ENCODE assay signal across 17 cellular contexts in genomic region chr16:57386381-57386951, GRCh38. TPM values are rescaled to one million over a fixed set of nuclear protein-coding genes. Genes with fewer than 3 reads are reported as not detected.
DNase-seq lines count a peak whose midpoint lies in the region; ATAC-seq, FAIRE-seq and TF ChIP-seq lines count a peak whose summit lies in the region.
"Had no signal": no experiment of that assay in that cellular context is flagged by ENCODE, and none has a peak within 500 bp of the region (broad histone marks: within the 10 kb centered on the region; RNA-seq: fewer than 3 reads in every experiment).

No MANE protein-coding gene starts in this region.

- no peak overlapping the region for H3K4me3 Mint-ChIP-seq in astrocyte (ENCODE audit: unreplicated experiment)
- H3K4me3 Mint-ChIP-seq: activated T-cell treated with anti-CD3 and anti-CD28 coated beads, Interleukin-2, amount 50 U/mL, for 72 hours; T-helper 17 cell had no signal

- H3K4me1 Mint-ChIP-seq in astrocyte (ENCODE audit: low read depth, unreplicated experiment), result peaks cover 11% of the 10 kb centered on the region

- WGBS in stomach, 5 donors, result 72 to 87% (median 85%) methylated on average over 5 of the region's 5 CpGs

- no peak for TF ChIP-seq POLR2A in stomach (IDR thresholded peaks at IDR 0.05)

- H3K36me3 Mint-ChIP-seq in astrocyte (ENCODE audit: low read depth, unreplicated experiment), result no peaks in the 10 kb centered on the region

- H3K4me3 ChIP-seq in astrocyte (ENCODE audit: insufficient read depth, low read depth, low read length), result no peak overlapping the region
- H3K4me3 ChIP-seq in left lung, result no peak overlapping the region
- H3K4me3 ChIP-seq in stomach, result no peak overlapping the region
- H3K4me3 ChIP-seq in Karpas-422 (ENCODE audit: low read length), result no peak overlapping the region
- H3K4me3 ChIP-seq: body of pancreas, pancreas had no signal

- H3K9ac ChIP-seq in astrocyte (ENCODE audit: low read length) (no peak overlapping the region), Karpas-422 (ENCODE audit: low read length) (no peak overlapping the region)

- no peak for TF ChIP-seq EP300 in stomach (IDR thresholded peaks at IDR 0.05)

- H3K9me2 ChIP-seq in Karpas-422 (replicated peaks; ENCODE audit: insufficient read depth, low read length), result no peaks in the 10 kb centered on the region

- peaks cover 3% of the 10 kb centered on the region for H3K9me3 Mint-ChIP-seq in astrocyte (ENCODE audit: unreplicated experiment)
- H3K9me3 Mint-ChIP-seq: activated T-cell treated with anti-CD3 and anti-CD28 coated beads, Interleukin-2, amount 50 U/mL, for 72 hours had no signal

- no peak overlapping the region for H2AFZ ChIP-seq in astrocyte (ENCODE audit: low read depth, low read length)
- H2AFZ ChIP-seq in Karpas-422 (ENCODE audit: low read length), result no peak overlapping the region

- H3K4me2 ChIP-seq in astrocyte (ENCODE audit: low read length) (peak overlapping the region; percentile 32), Karpas-422 (ENCODE audit: low read depth, low read length, poor library complexity, severe bottlenecking) (no peak overlapping the region)

- peaks cover 12% of the 10 kb centered on the region for H3K27me3 Mint-ChIP-seq in astrocyte (ENCODE audit: low read depth, unreplicated experiment)

- H3K27me3 ChIP-seq in astrocyte (ENCODE audit: insufficient read depth, low read length), result peaks cover 9% of the 10 kb centered on the region
- H3K27me3 ChIP-seq in left lung, result no peaks in the 10 kb centered on the region
- no peaks in the 10 kb centered on the region for H3K27me3 ChIP-seq in stomach
- H3K27me3 ChIP-seq in Karpas-422 (ENCODE audit: low read length), result peaks cover 7% of the 10 kb centered on the region; the same call in 1 of the 2 replicates
- H3K27me3 ChIP-seq: body of pancreas, pancreas had no signal

- no peaks in the 10 kb centered on the region for H3K4me1 ChIP-seq in astrocyte (ENCODE audit: insufficient read depth, low read length)
- H3K4me1 ChIP-seq in left lung, result peaks cover 5 to 18% of the 10 kb centered on the region in 2 donors
- H3K4me1 ChIP-seq in stomach, result peaks cover 5 to 32% (median 25%) of the 10 kb centered on the region in 4 donors
- peaks cover 12% of the 10 kb centered on the region for H3K4me1 ChIP-seq in Karpas-422 (ENCODE audit: low read length)
- H3K4me1 ChIP-seq: pancreas had no signal

- H3K27ac ChIP-seq in astrocyte (ENCODE audit: low read depth, low read length), result no peak overlapping the region
- no peak overlapping the region for H3K27ac ChIP-seq in left lung
- no peak overlapping the region for H3K27ac ChIP-seq in stomach
- no peak overlapping the region for H3K27ac ChIP-seq in Karpas-422 (ENCODE audit: low read length)
- H3K27ac ChIP-seq: body of pancreas, pancreas had no signal

- no peaks in the 10 kb centered on the region for H3K79me2 ChIP-seq in astrocyte (ENCODE audit: insufficient read depth, low read length)
- H3K79me2 ChIP-seq in Karpas-422 (ENCODE audit: low read length), result no peaks in the 10 kb centered on the region

- ATAC-seq in left lung, result peak; percentile 11
- ATAC-seq: activated T-cell treated with anti-CD3 and anti-CD28 coated beads, Interleukin-2, amount 50 U/mL, for 72 hours; body of pancreas; T-helper 17 cell had no signal

- peak overlapping the region; percentile 72 for H3K27ac Mint-ChIP-seq in astrocyte (ENCODE audit: unreplicated experiment)
- H3K27ac Mint-ChIP-seq: activated T-cell treated with anti-CD3 and anti-CD28 coated beads, Interleukin-2, amount 50 U/mL, for 72 hours had no signal

- FAIRE-seq in A204.1 (lab: Jason Lieb, UNC) (peak; percentile 97), astrocyte (lab: Jason Lieb, UNC) (no peak)
- FAIRE-seq: pancreas, urothelium cell line had no signal

- H3K9me3 ChIP-seq in astrocyte (ENCODE audit: insufficient read depth, low read depth, low read length) (no peaks in the 10 kb centered on the region), left lung (no peaks in the 10 kb centered on the region), stomach (no peaks in the 10 kb centered on the region), Karpas-422 (ENCODE audit: low read length) (no peaks in the 10 kb centered on the region)
- H3K9me3 ChIP-seq: body of pancreas, pancreas had no signal

- no peaks in the 10 kb centered on the region for H3K36me3 ChIP-seq in astrocyte (ENCODE audit: insufficient read depth, low read length)
- H3K36me3 ChIP-seq in left lung, result peaks cover 0 to 9% of the 10 kb centered on the region in 2 donors
- H3K36me3 ChIP-seq in stomach, result peaks cover 0 to 17% (median 11%) of the 10 kb centered on the region in 4 donors
- H3K36me3 ChIP-seq in Karpas-422 (ENCODE audit: insufficient read depth, low read length), result no peaks in the 10 kb centered on the region
- H3K36me3 ChIP-seq: pancreas had no signal

- H4K20me1 ChIP-seq in astrocyte (ENCODE audit: insufficient read depth, low read length) (no peaks in the 10 kb centered on the region), Karpas-422 (ENCODE audit: insufficient read depth, low read depth, low read length) (0 out of 2 replicates have a peak, but pooled peaks cover 3% of the 10 kb centered on the region)

- intact Hi-C loops in left lung (cut with DNase I) (no loop called here), stomach (cut with DNase I; ENCODE audit: low total_unique reads) (no loop called here)

- TF ChIP-seq CTCF in astrocyte (IDR thresholded peaks at IDR 0.05; ENCODE audit: insufficient read depth, low read depth, low read length), result no peak
- no peak for TF ChIP-seq CTCF in left lung (IDR thresholded peaks at IDR 0.05)
- TF ChIP-seq CTCF in stomach (IDR thresholded peaks at IDR 0.05), result no peak

- peak; percentile 55 for DNase-seq in GM03348 (ENCODE audit: low spot score)
- DNase-seq in astrocyte (ENCODE audit: low read depth), result no peak
- DNase-seq in left lung, result no peak
- DNase-seq in stomach, result no peak
- DNase-seq in foreskin melanocyte, result no peak
- DNase-seq in Karpas-422, result no peak
- no peak for DNase-seq in UCSD-AML1 (lab: John Stamatoyannopoulos, UW; ENCODE audit: unreplicated experiment)
- DNase-seq: activated CD4-positive, alpha-beta T cell treated with anti-CD3 and anti-CD28 coated beads for 4 hours; activated T-cell treated with anti-CD3 and anti-CD28 coated beads, Interleukin-2, amount 50 U/mL, for 72 hours; body of pancreas; NCI-H510A; pancreas; stimulated activated CD4-positive, alpha-beta T cell treated with anti-CD3 and anti-CD28 coated beads, Interleukin-15, amount 100 ng/mL, for 24 hours; T-helper 17 cell had no signal

RNA-seq across cellular contexts. Expression of gene CX3CL1, which starts 14.2 kb away (rescaled TPM):
- total RNA-seq in astrocyte (9.6 and 12.1 TPM in 2 replicates), left lung (10 to 100 TPM; 20.3 to 27.8 TPM), stomach (10 to 100 TPM in 1 of 5 donors, 1 to 10 TPM in 2, not detected in 2; 1.3 to 43.8 (median 7.1) TPM)
- 10 to 100 TPM in 1 of 3 donors, 1 to 10 TPM in 2; 3.2 to 11.5 (median 6.4) TPM for polyA plus RNA-seq in stomach
- not detected in 2 replicates for total RNA-seq in Karpas-422 (2014; rRNA removed; shearing (Covaris generic); ENCODE audit: low replicate concordance)
- total RNA-seq: activated T-cell treated with anti-CD3 and anti-CD28 coated beads, Interleukin-2, amount 50 U/mL, for 72 hours; T-helper 17 cell had no signal

RNA-seq across cellular contexts. Expression of gene CCL17, which starts 18.1 kb away (rescaled TPM):
- total RNA-seq in astrocyte (not detected in 2 replicates), left lung (1 to 10 TPM; 1.1 to 6.4 TPM), stomach (not detected)
- polyA plus RNA-seq in stomach, result 1 to 10 TPM in 1 of 3 donors, not detected in 2; 3.9 TPM
- total RNA-seq in Karpas-422 (2014; rRNA removed; shearing (Covaris generic); ENCODE audit: low replicate concordance), result not detected in 2 replicates
- total RNA-seq: body of pancreas, H7, T-helper 17 cell had no signal
- polyA plus RNA-seq: pancreas had no signal

RNA-seq across cellular contexts. Expression of gene CCL22, which starts 27.9 kb away (rescaled TPM):
- total RNA-seq in astrocyte, result not detected in 2 replicates
- 1 to 10 TPM; 1.6 to 2.4 TPM for total RNA-seq in left lung
- under 1 TPM in 1 of 5 donors, not detected in 4; 0.37 TPM for total RNA-seq in stomach
- polyA plus RNA-seq in stomach, result under 1 TPM; 0.12 to 0.45 (median 0.15) TPM
- total RNA-seq in Karpas-422 (2014; rRNA removed; shearing (Covaris generic); ENCODE audit: low replicate concordance), result not detected in 2 replicates
- total RNA-seq: body of pancreas, H7, T-helper 17 cell had no signal
